Comparison of ENCODE assay signal across 28 cellular contexts in genomic region chr5:124480022-124480421, GRCh38.
"Had no signal": no experiment of that assay in that cellular context is flagged by ENCODE, and none has a peak within 500 bp of the region (broad histone marks: within the 10 kb centered on the region; RNA-seq: fewer than 3 reads in every experiment).

No MANE protein-coding gene starts in this region.

- ATAC-seq: activated T-helper 17 cell treated with anti-CD3 and anti-CD28 coated beads, Interleukin-2, amount 50 U/mL, for 72 hours; esophagus mucosa; naive thymus-derived CD4-positive, alpha-beta T cell; pancreas; T-helper 17 cell had no signal

- H3K27me3 ChIP-seq: brain microvascular endothelial cell, pancreas, suprapubic skin, tibial artery had no signal

- H3K9me3 ChIP-seq: pancreas, prostate gland, suprapubic skin, tibial artery had no signal

- DNase-seq: activated CD4-positive, alpha-beta memory T cell treated with anti-CD3 and anti-CD28 coated beads, Interleukin-2, amount 10 ng/mL, durations not matched to agents 7 days and 5 days; activated CD4-positive, alpha-beta T cell treated with anti-CD3 and anti-CD28 coated beads for 1 hour; activated CD4-positive, alpha-beta T cell treated with anti-CD3 and anti-CD28 coated beads, Interleukin-2, amount 10 ng/mL, durations not matched to agents 7 days and 5 days; activated CD8-positive, alpha-beta memory T cell treated with anti-CD3 and anti-CD28 coated beads, Interleukin-2, amount 50 U/mL, for 48 hours; activated gamma-delta T cell treated with Interleukin-2 at 50 U/mL for 16 hours; activated naive CD4-positive, alpha-beta T cell treated with anti-CD3 and anti-CD28 coated beads, Interleukin-2, amount 50 U/mL, for 16 hours; activated T-cell treated with anti-CD3 and anti-CD28 coated beads, Interleukin-2, amount 50 U/mL, for 24 hours; amniotic stem cell; brain microvascular endothelial cell; central memory CD4-positive, alpha-beta T cell; endodermal cell; foreskin fibroblast; head of caudate nucleus; midbrain; naive thymus-derived CD4-positive, alpha-beta T cell; nucleus accumbens; pancreas; retina; stimulated activated CD4-positive, alpha-beta T cell treated with anti-CD3 and anti-CD28 coated beads, Interleukin-15, amount 100 ng/mL, for 24 hours; stimulated activated CD4-positive, alpha-beta T cell treated with anti-CD3 and anti-CD28 coated beads, Interleukin-2, amount 100 ng/mL, for 24 hours; stimulated activated naive CD4-positive, alpha-beta T cell; T-helper 17 cell; T1000; tibial artery had no signal

- H3K4me3 ChIP-seq: pancreas, prostate gland, suprapubic skin, tibial artery had no signal

- H3K27ac ChIP-seq: brain microvascular endothelial cell, pancreas, prostate gland, suprapubic skin, tibial artery had no signal

- H3K4me1 ChIP-seq: prostate gland, suprapubic skin, tibial artery had no signal

- H3K36me3 ChIP-seq: brain microvascular endothelial cell, pancreas, prostate gland, suprapubic skin, tibial artery had no signal
